In genomic region chr14:33792387-33793368, GRCh38 we compare ENCODE assay signal across 1 cellular context.
TF ChIP-seq lines count a peak whose summit lies in the region.

No MANE protein-coding gene starts in this region.

TF ChIP-seq in K562, 482 proteins besides CTCF, POLR2A, EP300 and RAD21 (continued from another document):
- TF ChIP-seq CLOCK (CRISPR knock-in tag; IDR thresholded peaks at IDR 0.05; ENCODE audit: borderline replicate concordance) = no peak
- no peak for TF ChIP-seq E2F6 (IDR thresholded peaks at IDR 0.05; ENCODE audit: borderline replicate concordance in 1 of 2, extremely low read depth in 1 of 2, insufficient read depth in 1 of 2, insufficient read length in 1 of 2, low read depth in 1 of 2, low read length in 1 of 2, poor library complexity in 1 of 2, severe bottlenecking in 1 of 2)
- TF ChIP-seq TFE3 (CRISPR knock-in tag; IDR thresholded peaks at IDR 0.05) = no peak
- no peak for TF ChIP-seq MAFF (IDR thresholded peaks at IDR 0.05; ENCODE audit: low read length)
- TF ChIP-seq ARID2 (IDR thresholded peaks at IDR 0.05) = 0 out of 2 replicates have a peak, but pooled peaks have one; percentile 13
- TF ChIP-seq LEF1 (IDR thresholded peaks at IDR 0.05) = no peak
- TF ChIP-seq CREM (IDR thresholded peaks at IDR 0.05; ENCODE audit: low read depth) = peak; percentile 55; the same call in 1 of the 2 replicates
- no peak for TF ChIP-seq HDGF (IDR thresholded peaks at IDR 0.05)
- 0 out of 2 replicates have a peak, but pooled peaks have one; percentile 9 for TF ChIP-seq JUND (IDR thresholded peaks at IDR 0.05; ENCODE audit: borderline replicate concordance, low read depth, low read length)
- TF ChIP-seq JUND (tag; IDR thresholded peaks at IDR 0.05; ENCODE audit: borderline replicate concordance, low read depth, low read length) = no peak
- TF ChIP-seq ZBTB7A (IDR thresholded peaks at IDR 0.05; ENCODE audit: borderline replicate concordance, control insufficient read depth, low read depth, low read length) = no peak
- 0 out of 2 replicates have a peak, but pooled peaks have one; percentile 36 for TF ChIP-seq DEAF1 (CRISPR knock-in tag; IDR thresholded peaks at IDR 0.05)
- TF ChIP-seq GTF2F1 (IDR thresholded peaks at IDR 0.05; ENCODE audit: low read depth, low read length) = no peak
TF ChIP-seq in K562: peak in this region for 7.
